ENCODE assay signal across 8 cellular contexts in the genomic region with DNA sequence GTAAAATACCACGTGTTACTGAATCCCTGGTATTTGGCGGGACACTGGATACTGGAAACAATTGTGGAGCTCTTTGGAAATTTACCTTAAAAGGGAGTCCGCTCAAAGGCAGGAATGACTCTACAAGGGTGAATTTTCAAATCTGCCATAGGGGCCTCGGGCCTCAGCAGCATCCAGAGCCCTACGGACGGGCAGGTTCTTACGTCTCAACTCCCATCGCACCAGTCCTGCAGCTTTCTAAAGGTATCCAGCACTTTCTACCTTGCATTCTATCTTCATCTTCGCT. TPM values are rescaled to one million over a fixed set of nuclear protein-coding genes. Genes with fewer than 3 reads are reported as not detected.
A peak's percentile ranks its signal among the peaks of the same experiment; 100 is the strongest.
DNase-seq lines count a peak whose midpoint lies in the region; ATAC-seq and TF ChIP-seq lines count a peak whose summit lies in the region.

No MANE protein-coding gene starts in this region.

- H3K36me3 ChIP-seq in naive thymus-derived CD4-positive, alpha-beta T cell (ENCODE audit: control insufficient read depth in 2 of 3, insufficient read depth in 3 of 3, low read length in 3 of 3) = peaks cover 7 to 28% (median 14%) of the 10 kb centered on the region in 3 experiments

- no peaks in the 10 kb centered on the region; the same call in 1 of the 2 replicates for H3K9me3 ChIP-seq in AG04450 (ENCODE audit: control insufficient read depth, insufficient read depth, low read length)
- H3K9me3 ChIP-seq in naive thymus-derived CD4-positive, alpha-beta T cell (ENCODE audit: control insufficient read depth in 2 of 3, low read length in 3 of 3) = no peaks in the 10 kb centered on the region

- intact Hi-C loops in naive thymus-derived CD4-positive, alpha-beta T cell (cut with micrococcal nuclease) = loop anchor here (1.0 to 5.0 kb wide), 11 partner anchors 13 to 1294 kb away; a partner anchor contains a TSS

- peaks cover 0 to 2% (median 0%) of the 10 kb centered on the region in 11 donors for H3K9me3 Mint-ChIP-seq in naive thymus-derived CD4-positive, alpha-beta T cell

- CTCF ChIA-PET in AG04450 (lab: Charles Lee) = interaction anchor here (0.6 to 2.0 kb wide), 7 partner anchors 13 to 87 kb away, joined by 3 to 15 read pairs (median 4); a partner anchor contains a TSS
- CTCF ChIA-PET in naive thymus-derived CD4-positive, alpha-beta T cell (lab: Charles Lee) = interaction anchor here (0.6 to 1.0 kb wide), 2 partner anchors 21 to 47 kb away, joined by 3 read pairs; no protein-coding TSS in a partner anchor

- H3K4me3 ChIP-seq in AG04450 (ENCODE audit: low read depth, low read length) (peak overlapping the region; percentile 86), LNCaP clone FGC (ENCODE audit: low read depth, low read length) (peak overlapping the region; percentile 98), coronary artery (peak overlapping the region; percentile 74)
- peak overlapping the region; percentile 88 for H3K4me3 ChIP-seq in naive thymus-derived CD4-positive, alpha-beta T cell (ENCODE audit: low read length)

- H3K4me1 ChIP-seq in naive thymus-derived CD4-positive, alpha-beta T cell (ENCODE audit: control insufficient read depth in 2 of 2, insufficient read depth in 2 of 2, low read length in 2 of 2) = peaks cover 6 to 9% of the 10 kb centered on the region in 2 donors

- H3K27me3 ChIP-seq in AG04450 (ENCODE audit: control insufficient read depth, insufficient read depth, low read length) = no peaks in the 10 kb centered on the region
- H3K27me3 ChIP-seq in naive thymus-derived CD4-positive, alpha-beta T cell (ENCODE audit: control insufficient read depth in 2 of 2, insufficient read depth in 2 of 2, low read length in 2 of 2) = no peaks in the 10 kb centered on the region

- peak overlapping the region; percentile 78 to 96 (median 93) for H3K27ac Mint-ChIP-seq in naive thymus-derived CD4-positive, alpha-beta T cell

- TF ChIP-seq CTCF in AG04450 (IDR thresholded peaks at IDR 0.05; ENCODE audit: low read depth, low read length) = no peak
- no peak for TF ChIP-seq CTCF in LNCaP clone FGC (IDR thresholded peaks at IDR 0.05; ENCODE audit: control insufficient read depth, extremely low read depth, insufficient read depth)
- TF ChIP-seq CTCF in coronary artery (IDR thresholded peaks at IDR 0.05) = no peak

- peak overlapping the region; percentile 91 to 99 (median 96) for H3K4me3 Mint-ChIP-seq in naive thymus-derived CD4-positive, alpha-beta T cell

- POLR2A ChIA-PET in AG04450 (lab: Yijun Ruan, JAX) = interaction anchor here (0.6 to 1.7 kb wide), 14 partner anchors 8 to 1310 kb away, joined by 3 to 41 read pairs (median 4); a partner anchor contains a TSS
- POLR2A ChIA-PET in naive thymus-derived CD4-positive, alpha-beta T cell (lab: Charles Lee) = interaction anchor here (0.7 to 1.9 kb wide), 14 partner anchors 14 to 685 kb away, joined by 3 to 37 read pairs (median 4); a partner anchor contains a TSS

- peaks cover under 1 to 6% (median 3%) of the 10 kb centered on the region in 5 donors for H3K36me3 Mint-ChIP-seq in naive thymus-derived CD4-positive, alpha-beta T cell

- peak overlapping the region; percentile 77 for H3K27ac ChIP-seq in AG04450 (ENCODE audit: low read depth, low read length)
- H3K27ac ChIP-seq in coronary artery = peak overlapping the region; percentile 77 to 82
- H3K27ac ChIP-seq in naive thymus-derived CD4-positive, alpha-beta T cell (ENCODE audit: low read depth, low read length) = peak overlapping the region; percentile 91

- peaks cover 26 to 56% (median 44%) of the 10 kb centered on the region in 7 donors for H3K4me1 Mint-ChIP-seq in naive thymus-derived CD4-positive, alpha-beta T cell

- ATAC-seq in naive thymus-derived CD4-positive, alpha-beta T cell = no peak
- ATAC-seq in GM21360 (IDR thresholded peaks at IDR 0.05; ENCODE audit: unreplicated experiment) = no peak
- ATAC-seq in HG02759 (IDR thresholded peaks at IDR 0.05; ENCODE audit: unreplicated experiment) = no peak

- no peak for DNase-seq in AG04450 (ENCODE audit: low read depth, low spot score)
- DNase-seq in LNCaP clone FGC (ENCODE audit: low read depth) = no peak
- no peak for DNase-seq in coronary artery (ENCODE audit: low spot score)
- no peak for DNase-seq in naive thymus-derived CD4-positive, alpha-beta T cell
- no peak for DNase-seq in NCI-H2171 (lab: John Stamatoyannopoulos, UW)
- DNase-seq in SIG-M5 (lab: John Stamatoyannopoulos, UW) = no peak

- H3K27me3 Mint-ChIP-seq in naive thymus-derived CD4-positive, alpha-beta T cell = no peaks in the 10 kb centered on the region

RNA-seq across cellular contexts. Expression of a gene that starts 0.2 kb away (rescaled TPM):
- polyA plus RNA-seq in AG04450 (2011; rRNA removed) = 66.0 and 66.4 TPM in 2 replicates
- polyA minus RNA-seq in AG04450 (2011; rRNA and poly(A)+ RNA removed) = 47.2 and 47.8 TPM in 2 replicates
- 10 to 100 TPM in 1 of 5 experiments, 1 to 10 TPM in 4; 3.5 to 10.4 (median 6.5) TPM for total RNA-seq in naive thymus-derived CD4-positive, alpha-beta T cell
- polyA plus RNA-seq in naive thymus-derived CD4-positive, alpha-beta T cell = 1 to 10 TPM; 6.5 to 8.2 TPM

RNA-seq across cellular contexts. Expression of a gene that starts 0.6 kb away (rescaled TPM):
- 214 and 302 TPM in 2 replicates for polyA plus RNA-seq in AG04450 (2011; rRNA removed)
- 148 and 235 TPM in 2 replicates for polyA minus RNA-seq in AG04450 (2011; rRNA and poly(A)+ RNA removed)
- 100 to 1,000 TPM in 1 of 5 experiments, 10 to 100 TPM in 4; 38.7 to 143 (median 58.6) TPM for total RNA-seq in naive thymus-derived CD4-positive, alpha-beta T cell
- 10 to 100 TPM; 78.9 to 97.9 TPM for polyA plus RNA-seq in naive thymus-derived CD4-positive, alpha-beta T cell

RNA-seq across cellular contexts. Expression of a gene that starts 13.1 kb away (rescaled TPM):
- 95.4 and 102 TPM in 2 replicates for polyA plus RNA-seq in AG04450 (2011; rRNA removed)
- 95.0 and 124 TPM in 2 replicates for polyA minus RNA-seq in AG04450 (2011; rRNA and poly(A)+ RNA removed)
- 100 to 1,000 TPM; 120 to 176 (median 122) TPM for total RNA-seq in naive thymus-derived CD4-positive, alpha-beta T cell
- polyA plus RNA-seq in naive thymus-derived CD4-positive, alpha-beta T cell = 100 to 1,000 TPM; 156 to 196 TPM

RNA-seq across cellular contexts. Expression of a gene that starts 41.8 kb away (rescaled TPM):
- polyA plus RNA-seq in AG04450 (2011; rRNA removed) = 0.20 and 0.26 TPM in 2 replicates
- polyA minus RNA-seq in AG04450 (2011; rRNA and poly(A)+ RNA removed) = 0.17 and 0.60 TPM in 2 replicates
- 10 to 100 TPM in 1 of 5 experiments, 1 to 10 TPM in 4; 2.5 to 12.0 (median 4.1) TPM for total RNA-seq in naive thymus-derived CD4-positive, alpha-beta T cell
- polyA plus RNA-seq in naive thymus-derived CD4-positive, alpha-beta T cell = 1 to 10 TPM in 1 of 2 donors, under 1 TPM in 1; 0.91 to 1.4 TPM

RNA-seq across cellular contexts. Expression of a gene that starts 55.3 kb away (rescaled TPM):
- 310 and 349 TPM in 2 replicates for polyA plus RNA-seq in AG04450 (2011; rRNA removed)
- 62.1 and 70.9 TPM in 2 replicates for polyA minus RNA-seq in AG04450 (2011; rRNA and poly(A)+ RNA removed)
- 100 to 1,000 TPM; 133 to 451 (median 179) TPM for total RNA-seq in naive thymus-derived CD4-positive, alpha-beta T cell
- polyA plus RNA-seq in naive thymus-derived CD4-positive, alpha-beta T cell = 100 to 1,000 TPM; 355 to 468 TPM
